28 cellular contexts compared by ENCODE assay signal in genomic region chr6:115460913-115461312, GRCh38.
"Had no signal": no experiment of that assay in that cellular context is flagged by ENCODE, and none has a peak within 500 bp of the region (broad histone marks: within the 10 kb centered on the region; RNA-seq: fewer than 3 reads in every experiment).

No MANE protein-coding gene starts in this region.

- FAIRE-seq: bronchial epithelial cell had no signal

- DNase-seq: activated CD4-positive, alpha-beta memory T cell treated with anti-CD3 and anti-CD28 coated beads, Interleukin-2, amount 10 ng/mL, durations not matched to agents 7 days and 5 days; activated CD4-positive, alpha-beta T cell treated with anti-CD3 and anti-CD28 coated beads for 1 hour; activated CD4-positive, alpha-beta T cell treated with anti-CD3 and anti-CD28 coated beads for 36 hours; activated CD4-positive, alpha-beta T cell treated with anti-CD3 and anti-CD28 coated beads for 48 hours; activated CD4-positive, alpha-beta T cell treated with anti-CD3 and anti-CD28 coated beads, Interleukin-2, amount 10 ng/mL, durations not matched to agents 7 days and 5 days; activated CD4-positive, alpha-beta T cell treated with anti-CD3 and anti-CD28 coated beads, Interleukin-2, amount 50 U/mL, for 48 hours; activated CD4-positive, CD25-positive, alpha-beta regulatory T cell; activated CD8-positive, alpha-beta memory T cell treated with anti-CD3 and anti-CD28 coated beads for 24 hours; activated CD8-positive, alpha-beta memory T cell treated with anti-CD3 and anti-CD28 coated beads, Interleukin-2, amount 10 ng/mL, durations not matched to agents 7 days and 5 days; activated CD8-positive, alpha-beta memory T cell treated with anti-CD3 and anti-CD28 coated beads, Interleukin-2, amount 50 U/mL, for 48 hours; activated CD8-positive, alpha-beta T cell treated with anti-CD3 and anti-CD28 coated beads, Interleukin-2, amount 10 ng/mL, durations not matched to agents 7 days and 5 days; activated effector memory CD4-positive, alpha-beta T cell treated with Interleukin-2 at 50 U/mL for 16 hours; activated gamma-delta T cell; activated naive CD4-positive, alpha-beta T cell treated with anti-CD3 and anti-CD28 coated beads, Interleukin-2, amount 10 ng/mL, durations not matched to agents 7 days and 5 days; activated naive CD4-positive, alpha-beta T cell treated with Interleukin-2 at 50 U/mL for 16 hours; activated naive CD8-positive, alpha-beta T cell treated with anti-CD3 and anti-CD28 coated beads, Interleukin-2, amount 10 ng/mL, durations not matched to agents 7 days and 5 days; activated naive CD8-positive, alpha-beta T cell treated with anti-CD3 and anti-CD28 coated beads, Interleukin-2, amount 50 U/mL, for 24 hours; activated T-cell treated with anti-CD3 and anti-CD28 coated beads, Interleukin-2, amount 50 U/mL, for 24 hours; activated T-cell treated with anti-CD3 and anti-CD28 coated beads, Interleukin-2, amount 50 U/mL, for 48 hours; amygdala; anterior cingulate cortex; caudate nucleus; cerebellar nuclear complex; colonic mucosa; T-helper 2 cell; T-helper 9 cell; WERI-Rb-1 had no signal
